ENCODE assay signal across 1 cellular context in the genomic region with DNA sequence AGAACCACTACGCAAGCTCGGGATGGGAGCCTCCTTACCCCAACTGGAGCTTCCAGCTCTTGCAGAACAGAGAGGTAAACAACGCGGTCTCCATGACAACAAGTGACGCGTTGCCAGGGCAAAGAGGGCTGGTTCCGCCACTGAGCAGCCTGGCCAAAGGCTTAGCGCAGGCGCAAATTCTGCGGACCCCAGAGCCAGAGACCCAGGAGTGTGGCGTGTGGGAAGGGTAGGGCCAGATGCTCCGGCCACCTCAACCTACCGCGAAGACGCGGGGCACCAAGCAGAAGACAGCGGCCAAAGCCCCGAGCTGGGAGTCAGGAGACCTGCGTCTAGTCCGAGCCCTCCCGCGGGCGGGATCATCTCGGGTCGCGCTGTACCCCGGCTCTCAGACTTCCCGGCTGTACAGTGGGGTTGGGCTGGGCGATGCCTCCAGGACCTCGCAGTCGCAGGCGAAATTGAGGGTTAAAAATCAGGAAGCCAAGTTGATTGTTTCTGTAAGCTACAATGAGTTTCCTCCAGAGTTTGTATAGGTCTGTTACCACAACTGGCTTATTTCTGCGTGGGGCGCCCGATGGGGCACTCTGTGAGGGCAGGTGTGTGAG.
TF ChIP-seq lines count a peak whose summit lies in the region.

A gene (minus strand): TSS at position 68 of the 602 bp plus-strand sequence. CDS start 1,353 bp downstream, outside the sequence.

TF ChIP-seq in HepG2, 621 proteins besides CTCF, POLR2A, EP300 and RAD21 (continued from another document and continues in another):
- TF ChIP-seq, protein P1, sequence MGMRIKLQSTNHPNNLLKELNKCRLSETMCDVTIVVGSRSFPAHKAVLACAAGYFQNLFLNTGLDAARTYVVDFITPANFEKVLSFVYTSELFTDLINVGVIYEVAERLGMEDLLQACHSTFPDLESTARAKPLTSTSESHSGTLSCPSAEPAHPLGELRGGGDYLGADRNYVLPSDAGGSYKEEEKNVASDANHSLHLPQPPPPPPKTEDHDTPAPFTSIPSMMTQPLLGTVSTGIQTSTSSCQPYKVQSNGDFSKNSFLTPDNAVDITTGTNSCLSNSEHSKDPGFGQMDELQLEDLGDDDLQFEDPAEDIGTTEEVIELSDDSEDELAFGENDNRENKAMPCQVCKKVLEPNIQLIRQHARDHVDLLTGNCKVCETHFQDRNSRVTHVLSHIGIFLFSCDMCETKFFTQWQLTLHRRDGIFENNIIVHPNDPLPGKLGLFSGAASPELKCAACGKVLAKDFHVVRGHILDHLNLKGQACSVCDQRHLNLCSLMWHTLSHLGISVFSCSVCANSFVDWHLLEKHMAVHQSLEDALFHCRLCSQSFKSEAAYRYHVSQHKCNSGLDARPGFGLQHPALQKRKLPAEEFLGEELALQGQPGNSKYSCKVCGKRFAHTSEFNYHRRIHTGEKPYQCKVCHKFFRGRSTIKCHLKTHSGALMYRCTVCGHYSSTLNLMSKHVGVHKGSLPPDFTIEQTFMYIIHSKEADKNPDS (CRISPR knock-in tag; IDR thresholded peaks at IDR 0.05), result no peak
- TF ChIP-seq RFX3 (CRISPR knock-in tag; IDR thresholded peaks at IDR 0.05) (peak; percentile 96), RXRA (CRISPR knock-in tag; IDR thresholded peaks at IDR 0.05) (peak; percentile 64; the same call in 1 of the 2 replicates), RBM22 (optimal IDR thresholded peaks at IDR 0.05; ENCODE audit: low read length) (peak; percentile 99), U2AF2 (IDR thresholded peaks at IDR 0.05; ENCODE audit: low read depth, low read length) (0 out of 2 replicates have a peak, but pooled peaks have one; percentile 70), FOXA3 (CRISPR knock-in tag; IDR thresholded peaks at IDR 0.05) (peak; percentile 73), SALL1 (CRISPR knock-in tag; IDR thresholded peaks at IDR 0.05) (peak; percentile 38; the same call in 1 of the 2 replicates), ELF4 (CRISPR knock-in tag; IDR thresholded peaks at IDR 0.05; ENCODE audit: borderline replicate concordance) (no peak), CREB1 (IDR thresholded peaks at IDR 0.05) (peak; percentile 75), CREB1 (CRISPR knock-in tag; IDR thresholded peaks at IDR 0.05) (peak; percentile 54; the same call in 1 of the 2 replicates), RFXAP (CRISPR knock-in tag; IDR thresholded peaks at IDR 0.05; ENCODE audit: borderline replicate concordance) (peak; percentile 99), FOXO1 (CRISPR knock-in tag; IDR thresholded peaks at IDR 0.05) (peak; percentile 46; the same call in 1 of the 2 replicates), GABPB1 (CRISPR knock-in tag; IDR thresholded peaks at IDR 0.05) (peak; percentile 17; the same call in 1 of the 2 replicates), NFKB2 (CRISPR knock-in tag; IDR thresholded peaks at IDR 0.05; ENCODE audit: borderline replicate concordance) (0 out of 2 replicates have a peak, but pooled peaks have one; percentile 29), ZNF446 (CRISPR knock-in tag; IDR thresholded peaks at IDR 0.05) (no peak), FOXJ3 (CRISPR knock-in tag; IDR thresholded peaks at IDR 0.05; ENCODE audit: borderline replicate concordance) (peak; percentile 67; the same call in 1 of the 2 replicates), SIN3A (IDR thresholded peaks at IDR 0.05; ENCODE audit: borderline replicate concordance, low read depth, low read length) (peak; percentile 96), GFI1 (CRISPR knock-in tag; IDR thresholded peaks at IDR 0.05; ENCODE audit: borderline replicate concordance) (no peak), NRL (CRISPR knock-in tag; IDR thresholded peaks at IDR 0.05; ENCODE audit: borderline replicate concordance) (0 out of 2 replicates have a peak, but pooled peaks have one; percentile 25), SAP130 (CRISPR knock-in tag; IDR thresholded peaks at IDR 0.05; ENCODE audit: low read depth) (peak; percentile 97), ZNF761 (CRISPR knock-in tag; conservative IDR thresholded peaks at IDR 0.05) (no peak), ZNF629 (CRISPR knock-in tag; conservative IDR thresholded peaks at IDR 0.05) (no peak), ZNF598 (CRISPR knock-in tag; IDR thresholded peaks at IDR 0.05; ENCODE audit: borderline replicate concordance) (peak; percentile 41; the same call in 1 of the 2 replicates), HES4 (CRISPR knock-in tag; IDR thresholded peaks at IDR 0.05; ENCODE audit: borderline replicate concordance) (0 out of 2 replicates have a peak, but pooled peaks have one; percentile 35), RFX1 (IDR thresholded peaks at IDR 0.05) (peak; percentile 88), KDM2A (CRISPR knock-in tag; IDR thresholded peaks at IDR 0.05; ENCODE audit: borderline replicate concordance, low read depth) (0 out of 2 replicates have a peak, but pooled peaks have one; percentile 29), HDAC1 (CRISPR knock-in tag; IDR thresholded peaks at IDR 0.05) (peak; percentile 70), ZNF768 (CRISPR knock-in tag; IDR thresholded peaks at IDR 0.05) (no peak; the same call in 1 of the 2 replicates), FOXA1 (IDR thresholded peaks at IDR 0.05) (no peak), FOXA1 (CRISPR knock-in tag; IDR thresholded peaks at IDR 0.05) (peak; percentile 84), ZNF441 (CRISPR knock-in tag; IDR thresholded peaks at IDR 0.05; ENCODE audit: borderline replicate concordance) (peak; percentile 92), FOXK1 (CRISPR knock-in tag; IDR thresholded peaks at IDR 0.05; ENCODE audit: borderline replicate concordance, low read depth) (peak; percentile 82; the same call in 1 of the 2 replicates), NKX3-1 (CRISPR knock-in tag; IDR thresholded peaks at IDR 0.05) (no peak), MIXL1 (CRISPR knock-in tag; IDR thresholded peaks at IDR 0.05) (no peak), CEBPB (IDR thresholded peaks at IDR 0.05; ENCODE audit: borderline replicate concordance, low read depth, low read length) (peak; percentile 35; the same call in 1 of the 2 replicates), MAF1 (CRISPR knock-in tag; IDR thresholded peaks at IDR 0.05; ENCODE audit: borderline replicate concordance) (no peak)
- TF ChIP-seq, protein P2, sequence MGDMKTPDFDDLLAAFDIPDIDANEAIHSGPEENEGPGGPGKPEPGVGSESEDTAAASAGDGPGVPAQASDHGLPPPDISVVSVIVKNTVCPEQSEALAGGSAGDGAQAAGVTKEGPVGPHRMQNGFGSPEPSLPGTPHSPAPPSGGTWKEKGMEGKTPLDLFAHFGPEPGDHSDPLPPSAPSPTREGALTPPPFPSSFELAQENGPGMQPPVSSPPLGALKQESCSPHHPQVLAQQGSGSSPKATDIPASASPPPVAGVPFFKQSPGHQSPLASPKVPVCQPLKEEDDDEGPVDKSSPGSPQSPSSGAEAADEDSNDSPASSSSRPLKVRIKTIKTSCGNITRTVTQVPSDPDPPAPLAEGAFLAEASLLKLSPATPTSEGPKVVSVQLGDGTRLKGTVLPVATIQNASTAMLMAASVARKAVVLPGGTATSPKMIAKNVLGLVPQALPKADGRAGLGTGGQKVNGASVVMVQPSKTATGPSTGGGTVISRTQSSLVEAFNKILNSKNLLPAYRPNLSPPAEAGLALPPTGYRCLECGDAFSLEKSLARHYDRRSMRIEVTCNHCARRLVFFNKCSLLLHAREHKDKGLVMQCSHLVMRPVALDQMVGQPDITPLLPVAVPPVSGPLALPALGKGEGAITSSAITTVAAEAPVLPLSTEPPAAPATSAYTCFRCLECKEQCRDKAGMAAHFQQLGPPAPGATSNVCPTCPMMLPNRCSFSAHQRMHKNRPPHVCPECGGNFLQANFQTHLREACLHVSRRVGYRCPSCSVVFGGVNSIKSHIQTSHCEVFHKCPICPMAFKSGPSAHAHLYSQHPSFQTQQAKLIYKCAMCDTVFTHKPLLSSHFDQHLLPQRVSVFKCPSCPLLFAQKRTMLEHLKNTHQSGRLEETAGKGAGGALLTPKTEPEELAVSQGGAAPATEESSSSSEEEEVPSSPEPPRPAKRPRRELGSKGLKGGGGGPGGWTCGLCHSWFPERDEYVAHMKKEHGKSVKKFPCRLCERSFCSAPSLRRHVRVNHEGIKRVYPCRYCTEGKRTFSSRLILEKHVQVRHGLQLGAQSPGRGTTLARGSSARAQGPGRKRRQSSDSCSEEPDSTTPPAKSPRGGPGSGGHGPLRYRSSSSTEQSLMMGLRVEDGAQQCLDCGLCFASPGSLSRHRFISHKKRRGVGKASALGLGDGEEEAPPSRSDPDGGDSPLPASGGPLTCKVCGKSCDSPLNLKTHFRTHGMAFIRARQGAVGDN (CRISPR knock-in tag; IDR thresholded peaks at IDR 0.05), result peak; percentile 63
- TF ChIP-seq, protein P3, sequence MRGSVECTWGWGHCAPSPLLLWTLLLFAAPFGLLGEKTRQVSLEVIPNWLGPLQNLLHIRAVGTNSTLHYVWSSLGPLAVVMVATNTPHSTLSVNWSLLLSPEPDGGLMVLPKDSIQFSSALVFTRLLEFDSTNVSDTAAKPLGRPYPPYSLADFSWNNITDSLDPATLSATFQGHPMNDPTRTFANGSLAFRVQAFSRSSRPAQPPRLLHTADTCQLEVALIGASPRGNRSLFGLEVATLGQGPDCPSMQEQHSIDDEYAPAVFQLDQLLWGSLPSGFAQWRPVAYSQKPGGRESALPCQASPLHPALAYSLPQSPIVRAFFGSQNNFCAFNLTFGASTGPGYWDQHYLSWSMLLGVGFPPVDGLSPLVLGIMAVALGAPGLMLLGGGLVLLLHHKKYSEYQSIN (CRISPR knock-in tag; IDR thresholded peaks at IDR 0.05; ENCODE audit: borderline replicate concordance), result no peak
- TF ChIP-seq, protein P4, sequence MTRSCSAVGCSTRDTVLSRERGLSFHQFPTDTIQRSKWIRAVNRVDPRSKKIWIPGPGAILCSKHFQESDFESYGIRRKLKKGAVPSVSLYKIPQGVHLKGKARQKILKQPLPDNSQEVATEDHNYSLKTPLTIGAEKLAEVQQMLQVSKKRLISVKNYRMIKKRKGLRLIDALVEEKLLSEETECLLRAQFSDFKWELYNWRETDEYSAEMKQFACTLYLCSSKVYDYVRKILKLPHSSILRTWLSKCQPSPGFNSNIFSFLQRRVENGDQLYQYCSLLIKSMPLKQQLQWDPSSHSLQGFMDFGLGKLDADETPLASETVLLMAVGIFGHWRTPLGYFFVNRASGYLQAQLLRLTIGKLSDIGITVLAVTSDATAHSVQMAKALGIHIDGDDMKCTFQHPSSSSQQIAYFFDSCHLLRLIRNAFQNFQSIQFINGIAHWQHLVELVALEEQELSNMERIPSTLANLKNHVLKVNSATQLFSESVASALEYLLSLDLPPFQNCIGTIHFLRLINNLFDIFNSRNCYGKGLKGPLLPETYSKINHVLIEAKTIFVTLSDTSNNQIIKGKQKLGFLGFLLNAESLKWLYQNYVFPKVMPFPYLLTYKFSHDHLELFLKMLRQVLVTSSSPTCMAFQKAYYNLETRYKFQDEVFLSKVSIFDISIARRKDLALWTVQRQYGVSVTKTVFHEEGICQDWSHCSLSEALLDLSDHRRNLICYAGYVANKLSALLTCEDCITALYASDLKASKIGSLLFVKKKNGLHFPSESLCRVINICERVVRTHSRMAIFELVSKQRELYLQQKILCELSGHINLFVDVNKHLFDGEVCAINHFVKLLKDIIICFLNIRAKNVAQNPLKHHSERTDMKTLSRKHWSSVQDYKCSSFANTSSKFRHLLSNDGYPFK (CRISPR knock-in tag; IDR thresholded peaks at IDR 0.05; ENCODE audit: borderline replicate concordance), result peak; percentile 15; the same call in 1 of the 2 replicates
- TF ChIP-seq, protein P5, sequence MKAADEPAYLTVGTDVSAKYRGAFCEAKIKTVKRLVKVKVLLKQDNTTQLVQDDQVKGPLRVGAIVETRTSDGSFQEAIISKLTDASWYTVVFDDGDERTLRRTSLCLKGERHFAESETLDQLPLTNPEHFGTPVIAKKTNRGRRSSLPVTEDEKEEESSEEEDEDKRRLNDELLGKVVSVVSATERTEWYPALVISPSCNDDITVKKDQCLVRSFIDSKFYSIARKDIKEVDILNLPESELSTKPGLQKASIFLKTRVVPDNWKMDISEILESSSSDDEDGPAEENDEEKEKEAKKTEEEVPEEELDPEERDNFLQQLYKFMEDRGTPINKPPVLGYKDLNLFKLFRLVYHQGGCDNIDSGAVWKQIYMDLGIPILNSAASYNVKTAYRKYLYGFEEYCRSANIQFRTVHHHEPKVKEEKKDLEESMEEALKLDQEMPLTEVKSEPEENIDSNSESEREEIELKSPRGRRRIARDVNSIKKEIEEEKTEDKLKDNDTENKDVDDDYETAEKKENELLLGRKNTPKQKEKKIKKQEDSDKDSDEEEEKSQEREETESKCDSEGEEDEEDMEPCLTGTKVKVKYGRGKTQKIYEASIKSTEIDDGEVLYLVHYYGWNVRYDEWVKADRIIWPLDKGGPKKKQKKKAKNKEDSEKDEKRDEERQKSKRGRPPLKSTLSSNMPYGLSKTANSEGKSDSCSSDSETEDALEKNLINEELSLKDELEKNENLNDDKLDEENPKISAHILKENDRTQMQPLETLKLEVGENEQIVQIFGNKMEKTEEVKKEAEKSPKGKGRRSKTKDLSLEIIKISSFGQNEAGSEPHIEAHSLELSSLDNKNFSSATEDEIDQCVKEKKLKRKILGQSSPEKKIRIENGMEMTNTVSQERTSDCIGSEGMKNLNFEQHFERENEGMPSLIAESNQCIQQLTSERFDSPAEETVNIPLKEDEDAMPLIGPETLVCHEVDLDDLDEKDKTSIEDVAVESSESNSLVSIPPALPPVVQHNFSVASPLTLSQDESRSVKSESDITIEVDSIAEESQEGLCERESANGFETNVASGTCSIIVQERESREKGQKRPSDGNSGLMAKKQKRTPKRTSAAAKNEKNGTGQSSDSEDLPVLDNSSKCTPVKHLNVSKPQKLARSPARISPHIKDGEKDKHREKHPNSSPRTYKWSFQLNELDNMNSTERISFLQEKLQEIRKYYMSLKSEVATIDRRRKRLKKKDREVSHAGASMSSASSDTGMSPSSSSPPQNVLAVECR (CRISPR knock-in tag; IDR thresholded peaks at IDR 0.05; ENCODE audit: borderline replicate concordance), result peak; percentile 89; the same call in 1 of the 2 replicates
- TF ChIP-seq, protein P6, sequence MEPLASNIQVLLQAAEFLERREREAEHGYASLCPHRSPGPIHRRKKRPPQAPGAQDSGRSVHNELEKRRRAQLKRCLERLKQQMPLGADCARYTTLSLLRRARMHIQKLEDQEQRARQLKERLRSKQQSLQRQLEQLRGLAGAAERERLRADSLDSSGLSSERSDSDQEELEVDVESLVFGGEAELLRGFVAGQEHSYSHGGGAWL (CRISPR knock-in tag; IDR thresholded peaks at IDR 0.05), result peak; percentile 22; the same call in 1 of the 2 replicates
- TF ChIP-seq, protein P7, sequence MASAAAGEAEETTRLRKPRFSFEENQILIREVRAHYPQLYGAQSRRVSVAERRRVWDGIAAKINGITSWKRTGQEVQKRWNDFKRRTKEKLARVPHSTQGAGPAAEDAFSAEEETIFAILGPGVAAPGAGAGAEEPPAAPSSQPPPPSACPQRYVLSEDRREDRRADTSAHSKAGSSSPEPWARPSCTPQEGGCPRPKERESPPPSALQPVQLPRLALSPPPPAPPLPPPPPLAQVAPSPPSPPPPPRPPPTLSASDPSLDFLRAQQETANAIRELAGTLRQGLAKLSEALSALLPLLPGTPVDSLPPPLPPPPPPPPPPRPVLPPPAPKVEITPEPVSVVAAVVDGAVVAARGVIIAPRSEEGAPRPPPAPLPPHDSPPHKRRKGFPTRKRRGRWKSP (CRISPR knock-in tag; IDR thresholded peaks at IDR 0.05), result peak; percentile 98
- TF ChIP-seq, protein P8, sequence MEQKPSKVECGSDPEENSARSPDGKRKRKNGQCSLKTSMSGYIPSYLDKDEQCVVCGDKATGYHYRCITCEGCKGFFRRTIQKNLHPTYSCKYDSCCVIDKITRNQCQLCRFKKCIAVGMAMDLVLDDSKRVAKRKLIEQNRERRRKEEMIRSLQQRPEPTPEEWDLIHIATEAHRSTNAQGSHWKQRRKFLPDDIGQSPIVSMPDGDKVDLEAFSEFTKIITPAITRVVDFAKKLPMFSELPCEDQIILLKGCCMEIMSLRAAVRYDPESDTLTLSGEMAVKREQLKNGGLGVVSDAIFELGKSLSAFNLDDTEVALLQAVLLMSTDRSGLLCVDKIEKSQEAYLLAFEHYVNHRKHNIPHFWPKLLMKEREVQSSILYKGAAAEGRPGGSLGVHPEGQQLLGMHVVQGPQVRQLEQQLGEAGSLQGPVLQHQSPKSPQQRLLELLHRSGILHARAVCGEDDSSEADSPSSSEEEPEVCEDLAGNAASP (CRISPR knock-in tag; IDR thresholded peaks at IDR 0.05; ENCODE audit: borderline replicate concordance), result peak; percentile 48; the same call in 1 of the 2 replicates
